8 cellular contexts compared by ENCODE assay signal in the genomic region with DNA sequence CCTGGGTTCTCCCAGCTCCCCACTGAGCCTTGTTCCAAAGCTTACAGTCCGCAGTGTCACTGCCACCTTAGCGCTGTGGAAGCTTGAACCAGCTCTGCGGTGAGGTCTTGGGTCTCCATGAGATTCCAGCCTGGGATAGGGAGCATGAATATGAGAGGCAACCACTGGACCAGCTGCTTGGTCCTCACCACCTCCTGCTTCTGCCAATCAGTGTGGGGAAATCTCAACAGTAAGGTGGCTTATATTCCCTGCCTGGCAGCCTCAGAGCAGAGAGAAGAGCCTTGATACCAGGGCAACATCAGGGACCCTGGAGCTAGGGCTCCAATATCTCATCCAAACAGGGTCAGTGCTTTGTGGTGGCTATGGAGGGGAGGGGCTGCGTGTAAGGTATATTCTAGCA. TPM values are rescaled to one million over a fixed set of nuclear protein-coding genes. Genes with fewer than 3 reads are reported as not detected.
DNase-seq lines count a peak whose midpoint lies in the region; ATAC-seq and TF ChIP-seq lines count a peak whose summit lies in the region.

No MANE protein-coding gene starts in this region.

- H3K27me3 ChIP-seq in HAP-1 (ENCODE audit: low read depth) (peaks cover 27% of the 10 kb centered on the region), uterus (no peaks in the 10 kb centered on the region)

- in situ Hi-C loops in HAP-1 (cut with MboI; ENCODE audit: low sequenced_read_pairs), result no loop called here
- in situ Hi-C loops in astrocyte of the spinal cord (cut with HindIII; ENCODE audit: low sequenced_read_pairs), result no loop called here

- TF ChIP-seq CTCF in astrocyte of the spinal cord (IDR thresholded peaks at IDR 0.05; ENCODE audit: low read depth, low read length), result no peak
- no peak for TF ChIP-seq CTCF in lower leg skin (IDR thresholded peaks at IDR 0.05)
- no peak for TF ChIP-seq CTCF in uterus (IDR thresholded peaks at IDR 0.05)

- no peaks in the 10 kb centered on the region for H3K4me1 ChIP-seq in HAP-1
- H3K4me1 ChIP-seq in uterus, result no peaks in the 10 kb centered on the region

- no peak for ATAC-seq in GM18517 (IDR thresholded peaks at IDR 0.05; ENCODE audit: unreplicated experiment)
- ATAC-seq in HG02884 (IDR thresholded peaks at IDR 0.05; ENCODE audit: unreplicated experiment), result no peak

- H3K36me3 ChIP-seq in HAP-1 (replicated peaks) (no peaks in the 10 kb centered on the region), uterus (no peaks in the 10 kb centered on the region)

- peak; percentile 50 for DNase-seq in A172 (ENCODE audit: low spot score)
- DNase-seq in HAP-1 (ENCODE audit: low spot score in 2 of 2), result no peak
- no peak for DNase-seq in astrocyte of the spinal cord (ENCODE audit: low read depth, low spot score)
- DNase-seq in lower leg skin (ENCODE audit: low spot score in 2 of 2), result no peak
- DNase-seq in uterus, result no peak
- DNase-seq in NAMALWA (ENCODE audit: low spot score), result no peak

- WGBS in lower leg skin, 2 donors, result 12 to 20% methylated on average over 4 of the region's 4 CpGs

- H3K4me3 ChIP-seq in HAP-1, result peak overlapping the region; percentile 24
- H3K4me3 ChIP-seq in astrocyte of the spinal cord (ENCODE audit: low read depth, low read length), result peak overlapping the region; percentile 98
- H3K4me3 ChIP-seq in lower leg skin (ENCODE audit: low read depth, poor library complexity, severe bottlenecking), result peak overlapping the region; percentile 97
- peak overlapping the region; percentile 58 to 96 for H3K4me3 ChIP-seq in uterus

- intact Hi-C loops in lower leg skin (cut with DNase I; ENCODE audit: low total_unique reads), result loop anchor here (5.0 kb wide), 1 partner anchor 138 kb away; no protein-coding TSS in a partner anchor
- intact Hi-C loops in uterus (cut with DNase I; ENCODE audit: low total_unique reads), result no loop called here

- H3K9me3 ChIP-seq in HAP-1 (no peaks in the 10 kb centered on the region), uterus (no peaks in the 10 kb centered on the region)

- H3K27ac ChIP-seq in uterus, result peak overlapping the region; percentile 97 to 100

- no peak for TF ChIP-seq POLR2A in lower leg skin (IDR thresholded peaks at IDR 0.05)
- no peak for TF ChIP-seq POLR2A in uterus (IDR thresholded peaks at IDR 0.05)

RNA-seq across cellular contexts. Expression of a gene that starts 0.9 kb away (rescaled TPM):
- 179 and 324 TPM in 2 replicates for total RNA-seq in A172 (2014; rRNA removed; shearing (Covaris generic))
- total RNA-seq in lower leg skin, result 1,000 to 10,000 TPM in 1 of 4 donors, 100 to 1,000 TPM in 3; 861 to 1,282 (median 914) TPM
- 100 to 1,000 TPM; 135 to 636 (median 397) TPM for total RNA-seq in uterus

Comparison
In these comparisons a context has a peak if more than half of its experiments do, and no peak if none do; other contexts are left out.
1. H3K4me3 ChIP-seq: peak in every context shown above with its lines; median percentile 98 in astrocyte of the spinal cord; 97 in lower leg skin; 77 in uterus; 24 in HAP-1.